22 cellular contexts compared by ENCODE assay signal in the genomic region with DNA sequence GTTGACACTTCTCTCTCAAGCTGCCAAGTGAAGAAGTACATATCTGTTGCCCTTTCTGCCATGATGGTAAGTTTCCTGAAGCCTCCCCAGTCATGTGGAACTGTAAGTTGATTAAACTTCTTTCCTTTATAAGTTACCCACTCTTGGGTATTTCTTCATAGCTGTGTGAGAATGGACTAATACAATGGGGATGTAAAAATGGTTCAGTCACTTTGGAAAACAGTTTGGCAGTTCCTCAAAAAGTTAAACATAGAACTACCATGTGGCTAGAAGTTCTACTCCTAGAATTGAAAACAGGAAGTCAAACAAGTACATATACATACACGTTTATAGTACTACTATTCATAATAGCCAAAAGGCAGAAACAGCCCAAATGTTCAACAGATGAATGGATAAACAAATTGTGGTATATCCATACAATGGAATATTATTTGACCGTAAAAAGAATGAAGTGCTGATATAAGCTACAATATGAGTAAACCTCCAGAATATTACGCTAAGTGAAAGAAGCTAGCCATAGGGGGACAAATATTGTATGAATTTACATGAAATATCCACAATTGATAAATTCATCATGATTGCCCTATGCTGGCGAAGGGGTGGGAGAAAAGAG.
DNase-seq lines count a peak whose midpoint lies in the region; TF ChIP-seq lines count a peak whose summit lies in the region.
"Had no signal": no experiment of that assay in that cellular context is flagged by ENCODE, and none has a peak within 500 bp of the region (broad histone marks: within the 10 kb centered on the region; RNA-seq: fewer than 3 reads in every experiment).

No MANE protein-coding gene starts in this region.

- no peak overlapping the region for H3K9ac ChIP-seq in BLaER1 treated with 17β-estradiol and CSF1 and Interleukin-3, amounts not matched to agents 10 nM and 100 nM

- no peak for TF ChIP-seq CTCF in HL-60 (IDR thresholded peaks at IDR 0.05; ENCODE audit: insufficient read depth, low read length)
- no peak for TF ChIP-seq CTCF in NB4 (IDR thresholded peaks at IDR 0.05; ENCODE audit: low read depth, low read length)

- no peak for TF ChIP-seq POLR2A in NB4 (IDR thresholded peaks at IDR 0.05; ENCODE audit: extremely low read depth, insufficient read length)

- DNase-seq in HL-60 (ENCODE audit: low read depth in 1 of 2, low spot score in 1 of 2), result peak in 1 of 2 experiments; percentile 41
- peak; percentile 38 for DNase-seq in NB4 (ENCODE audit: low read depth)
- DNase-seq in SKM-1 treated with dmso at 0.1 percent for 144 hours (lab: John Stamatoyannopoulos, UW; ENCODE audit: unreplicated experiment), result peak; percentile 48
- no peak for DNase-seq in DMS79 (lab: John Stamatoyannopoulos, UW)
- no peak for DNase-seq in HuH-7 (ENCODE audit: low spot score)
- DNase-seq in NCI-H187 (lab: John Stamatoyannopoulos, UW), result no peak
- DNase-seq in T1000 (lab: John Stamatoyannopoulos, UW), result no peak
- DNase-seq: AML-193, COR-L47, DND-41, Karpas-422, NCI-H1105 treated with DMSO at 0.1 percent for 48 hours, NCI-H2081 treated with DMSO at 0.1 percent for 48 hours, NCI-H446, NCI-H526, SJCRH30, T-helper 2 cell had no signal

- no peak overlapping the region; a peak in 1 of 20 replicates for H3K4me3 ChIP-seq in BLaER1 treated with 17β-estradiol and CSF1 and Interleukin-3, amounts not matched to agents 10 nM and 100 nM
- H3K4me3 ChIP-seq in HL-60 (replicated peaks; ENCODE audit: insufficient read depth, low read length) (no peak overlapping the region), NB4 (ENCODE audit: low read depth, low read length) (no peak overlapping the region)
- H3K4me3 ChIP-seq: GM12878, GM23338, HAP-1, SJCRH30 had no signal

- H3K27me3 ChIP-seq in BLaER1 treated with 17β-estradiol and CSF1 and Interleukin-3, amounts not matched to agents 10 nM and 100 nM, result no peaks in the 10 kb centered on the region
- no peaks in the 10 kb centered on the region for H3K27me3 ChIP-seq in HL-60 (ENCODE audit: insufficient read depth, poor library complexity, severe bottlenecking)
- H3K27me3 ChIP-seq: SJCRH30 had no signal

- peaks cover 42 to 96% (median 63%) of the 10 kb centered on the region in 11 experiments for H3K9me3 ChIP-seq in BLaER1 treated with 17β-estradiol and CSF1 and Interleukin-3, amounts not matched to agents 10 nM and 100 nM (replicated peaks in 1 of 11)

- peaks cover 0 to 33% (median 16%) of the 10 kb centered on the region in 10 experiments; a peak in 16 of 20 replicates for H3K4me1 ChIP-seq in BLaER1 treated with 17β-estradiol and CSF1 and Interleukin-3, amounts not matched to agents 10 nM and 100 nM
- H3K4me1 ChIP-seq: HAP-1, SJCRH30 had no signal

- H4K20me1 ChIP-seq in BLaER1 treated with 17β-estradiol and CSF1 and Interleukin-3, amounts not matched to agents 10 nM and 100 nM, result no peaks in the 10 kb centered on the region

- peak overlapping the region in 7 of 11 experiments; percentile 24 to 68 (median 55); a peak in 12 of 22 replicates for H3K27ac ChIP-seq in BLaER1 treated with 17β-estradiol and CSF1 and Interleukin-3, amounts not matched to agents 10 nM and 100 nM
- H3K27ac ChIP-seq in HL-60 (replicated peaks), result peak overlapping the region; percentile 31
- H3K27ac ChIP-seq: C4-2B, SJCRH30 had no signal

- H3K4me2 ChIP-seq in BLaER1 treated with 17β-estradiol and CSF1 and Interleukin-3, amounts not matched to agents 10 nM and 100 nM, result peak overlapping the region in 1 of 11 experiments; percentile 5; a peak in 1 of 22 replicates
- H3K4me2 ChIP-seq: GM23338 had no signal

- peaks cover 0 to 16% (median 0%) of the 10 kb centered on the region in 11 experiments; a peak in 4 of 22 replicates for H3K36me3 ChIP-seq in BLaER1 treated with 17β-estradiol and CSF1 and Interleukin-3, amounts not matched to agents 10 nM and 100 nM
- H3K36me3 ChIP-seq: HAP-1, SJCRH30 had no signal

Comparison
In these comparisons a context has a peak if more than half of its experiments do, and no peak if none do; other contexts are left out.
1. DNase-seq: peak in NB4 (single experiment) and SKM-1 treated with dmso at 0.1 percent for 144 hours (single experiment); none in DMS79 (single experiment), HuH-7 (single experiment), NCI-H187 (0 of 2) and T1000 (single experiment).